Comparison of ENCODE assay signal across 1 cellular context in the genomic region with DNA sequence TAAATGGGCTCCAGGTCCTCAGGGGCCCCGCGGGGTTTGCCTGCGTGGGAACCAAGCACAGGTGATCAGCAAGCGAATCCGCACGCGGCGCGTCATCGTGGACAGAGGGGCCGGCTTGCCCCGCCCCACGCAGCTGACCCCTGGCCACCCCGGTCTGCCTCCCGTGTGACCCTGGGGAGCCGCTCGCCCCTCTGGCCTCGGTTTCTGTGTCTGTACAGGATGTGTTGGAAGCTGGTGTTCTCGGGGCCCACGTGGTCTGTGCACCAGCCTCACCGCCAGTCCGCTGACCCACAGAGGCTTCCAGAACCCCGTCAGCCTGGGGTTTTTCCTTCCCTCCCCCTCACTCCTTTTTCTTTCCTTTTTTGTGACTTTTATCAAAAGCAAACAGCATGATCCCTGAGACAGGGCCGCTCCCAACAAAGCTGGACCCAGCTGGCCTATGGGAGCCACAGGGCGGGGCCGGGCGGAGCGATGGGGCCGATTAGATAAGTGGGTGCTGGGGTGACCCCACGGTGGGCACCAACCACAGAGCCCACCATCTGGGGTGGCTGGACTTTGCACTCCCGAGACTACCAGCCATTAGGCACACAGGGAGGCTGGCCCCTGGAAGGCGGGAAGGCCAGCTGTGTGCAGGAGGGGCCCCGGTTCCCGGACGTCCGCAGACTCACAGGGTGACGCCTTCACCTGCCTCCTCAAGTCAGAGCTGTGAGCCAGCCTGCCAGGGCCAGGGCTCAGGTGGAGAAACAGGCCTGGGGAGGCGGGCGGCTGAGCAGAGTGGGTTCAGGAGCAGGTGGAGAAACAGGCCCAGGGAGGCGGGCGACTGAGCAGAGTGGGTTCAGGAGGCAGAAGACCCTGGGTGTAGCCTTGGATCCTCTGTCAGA.
TF ChIP-seq lines count a peak whose summit lies in the region.

No MANE protein-coding gene starts in this region.

TF ChIP-seq in HepG2, 621 proteins besides CTCF, POLR2A, EP300 and RAD21 (continued from another document and continues in another):
- TF ChIP-seq MZF1 (CRISPR knock-in tag; IDR thresholded peaks at IDR 0.05; ENCODE audit: borderline replicate concordance): no peak
- TF ChIP-seq ZNF230 (CRISPR knock-in tag; IDR thresholded peaks at IDR 0.05): peak; percentile 73; the same call in 1 of the 2 replicates
- TF ChIP-seq, protein P1, sequence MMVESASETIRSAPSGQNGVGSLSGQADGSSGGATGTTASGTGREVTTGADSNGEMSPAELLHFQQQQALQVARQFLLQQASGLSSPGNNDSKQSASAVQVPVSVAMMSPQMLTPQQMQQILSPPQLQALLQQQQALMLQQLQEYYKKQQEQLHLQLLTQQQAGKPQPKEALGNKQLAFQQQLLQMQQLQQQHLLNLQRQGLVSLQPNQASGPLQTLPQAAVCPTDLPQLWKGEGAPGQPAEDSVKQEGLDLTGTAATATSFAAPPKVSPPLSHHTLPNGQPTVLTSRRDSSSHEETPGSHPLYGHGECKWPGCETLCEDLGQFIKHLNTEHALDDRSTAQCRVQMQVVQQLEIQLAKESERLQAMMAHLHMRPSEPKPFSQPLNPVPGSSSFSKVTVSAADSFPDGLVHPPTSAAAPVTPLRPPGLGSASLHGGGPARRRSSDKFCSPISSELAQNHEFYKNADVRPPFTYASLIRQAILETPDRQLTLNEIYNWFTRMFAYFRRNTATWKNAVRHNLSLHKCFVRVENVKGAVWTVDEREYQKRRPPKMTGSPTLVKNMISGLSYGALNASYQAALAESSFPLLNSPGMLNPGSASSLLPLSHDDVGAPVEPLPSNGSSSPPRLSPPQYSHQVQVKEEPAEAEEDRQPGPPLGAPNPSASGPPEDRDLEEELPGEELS (CRISPR knock-in tag; IDR thresholded peaks at IDR 0.05): 0 out of 2 replicates have a peak, but pooled peaks have one; percentile 23
- TF ChIP-seq YY1 (IDR thresholded peaks at IDR 0.05; ENCODE audit: insufficient read depth, insufficient replicate concordance, low read depth, low read length): no peak
- TF ChIP-seq RCOR2 (CRISPR knock-in tag; IDR thresholded peaks at IDR 0.05): peak; percentile 13; the same call in 1 of the 2 replicates
- TF ChIP-seq, protein P2, sequence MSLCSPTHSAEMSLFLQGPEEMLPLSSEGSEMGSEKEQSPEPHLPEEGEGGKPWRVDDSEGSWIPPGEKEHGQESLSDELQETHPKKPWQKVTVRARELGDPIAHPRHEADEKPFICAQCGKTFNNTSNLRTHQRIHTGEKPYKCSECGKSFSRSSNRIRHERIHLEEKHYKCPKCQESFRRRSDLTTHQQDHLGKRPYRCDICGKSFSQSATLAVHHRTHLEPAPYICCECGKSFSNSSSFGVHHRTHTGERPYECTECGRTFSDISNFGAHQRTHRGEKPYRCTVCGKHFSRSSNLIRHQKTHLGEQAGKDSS (CRISPR knock-in tag; IDR thresholded peaks at IDR 0.05; ENCODE audit: borderline replicate concordance, low read depth): peak; percentile 70
- TF ChIP-seq, protein P3, sequence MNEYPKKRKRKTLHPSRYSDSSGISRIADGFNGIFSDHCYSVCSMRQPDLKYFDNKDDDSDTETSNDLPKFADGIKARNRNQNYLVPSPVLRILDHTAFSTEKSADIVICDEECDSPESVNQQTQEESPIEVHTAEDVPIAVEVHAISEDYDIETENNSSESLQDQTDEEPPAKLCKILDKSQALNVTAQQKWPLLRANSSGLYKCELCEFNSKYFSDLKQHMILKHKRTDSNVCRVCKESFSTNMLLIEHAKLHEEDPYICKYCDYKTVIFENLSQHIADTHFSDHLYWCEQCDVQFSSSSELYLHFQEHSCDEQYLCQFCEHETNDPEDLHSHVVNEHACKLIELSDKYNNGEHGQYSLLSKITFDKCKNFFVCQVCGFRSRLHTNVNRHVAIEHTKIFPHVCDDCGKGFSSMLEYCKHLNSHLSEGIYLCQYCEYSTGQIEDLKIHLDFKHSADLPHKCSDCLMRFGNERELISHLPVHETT (CRISPR knock-in tag; conservative IDR thresholded peaks at IDR 0.05): peak; percentile 44; the same call in 1 of the 2 replicates
- no peak for TF ChIP-seq SUZ12 (IDR thresholded peaks at IDR 0.05; ENCODE audit: low read depth, low read length)
- TF ChIP-seq ZNF510 (CRISPR knock-in tag; IDR thresholded peaks at IDR 0.05; ENCODE audit: low read depth): 0 out of 2 replicates have a peak, but pooled peaks have one; percentile 29
- no peak for TF ChIP-seq ZFAT (CRISPR knock-in tag; conservative IDR thresholded peaks at IDR 0.05)
- TF ChIP-seq ZNF570 (CRISPR knock-in tag; IDR thresholded peaks at IDR 0.05; ENCODE audit: borderline replicate concordance): no peak
- TF ChIP-seq HMG20A (CRISPR knock-in tag; IDR thresholded peaks at IDR 0.05; ENCODE audit: borderline replicate concordance): peak; percentile 17; the same call in 1 of the 2 replicates
- peak; percentile 99 for TF ChIP-seq MTA1 (CRISPR knock-in tag; IDR thresholded peaks at IDR 0.05; ENCODE audit: borderline replicate concordance)
- peak; percentile 75; the same call in 1 of the 3 replicates for TF ChIP-seq MXI1 (IDR thresholded peaks at IDR 0.05; ENCODE audit: borderline replicate concordance, low read depth, low read length)
- TF ChIP-seq, protein P4, sequence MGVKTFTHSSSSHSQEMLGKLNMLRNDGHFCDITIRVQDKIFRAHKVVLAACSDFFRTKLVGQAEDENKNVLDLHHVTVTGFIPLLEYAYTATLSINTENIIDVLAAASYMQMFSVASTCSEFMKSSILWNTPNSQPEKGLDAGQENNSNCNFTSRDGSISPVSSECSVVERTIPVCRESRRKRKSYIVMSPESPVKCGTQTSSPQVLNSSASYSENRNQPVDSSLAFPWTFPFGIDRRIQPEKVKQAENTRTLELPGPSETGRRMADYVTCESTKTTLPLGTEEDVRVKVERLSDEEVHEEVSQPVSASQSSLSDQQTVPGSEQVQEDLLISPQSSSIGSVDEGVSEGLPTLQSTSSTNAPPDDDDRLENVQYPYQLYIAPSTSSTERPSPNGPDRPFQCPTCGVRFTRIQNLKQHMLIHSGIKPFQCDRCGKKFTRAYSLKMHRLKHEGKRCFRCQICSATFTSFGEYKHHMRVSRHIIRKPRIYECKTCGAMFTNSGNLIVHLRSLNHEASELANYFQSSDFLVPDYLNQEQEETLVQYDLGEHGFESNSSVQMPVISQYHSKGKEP (CRISPR knock-in tag; IDR thresholded peaks at IDR 0.05): no peak
- peak; percentile 55; the same call in 1 of the 2 replicates for TF ChIP-seq GTF3A (CRISPR knock-in tag; conservative IDR thresholded peaks at IDR 0.05)
- no peak for TF ChIP-seq EEA1 (CRISPR knock-in tag; IDR thresholded peaks at IDR 0.05; ENCODE audit: borderline replicate concordance)
- TF ChIP-seq ZMYM3 (CRISPR knock-in tag; IDR thresholded peaks at IDR 0.05): peak; percentile 35
- TF ChIP-seq ZKSCAN5 (CRISPR knock-in tag; IDR thresholded peaks at IDR 0.05): 0 out of 2 replicates have a peak, but pooled peaks have one; percentile 13
- TF ChIP-seq NFE2 (CRISPR knock-in tag; IDR thresholded peaks at IDR 0.05): no peak
- TF ChIP-seq POLR2AphosphoS5 (IDR thresholded peaks at IDR 0.05; ENCODE audit: low read depth, low read length): no peak
- TF ChIP-seq SOX13 (IDR thresholded peaks at IDR 0.05): peak; percentile 56; the same call in 1 of the 2 replicates
- TF ChIP-seq SOX13 (CRISPR knock-in tag; conservative IDR thresholded peaks at IDR 0.05 in 1 of 2, IDR thresholded peaks at IDR 0.05 in 1 of 2): peak in 1 of 2 experiments; percentile 80; a peak in 2 of 4 replicates
- TF ChIP-seq ZNF12 (CRISPR knock-in tag; IDR thresholded peaks at IDR 0.05): 0 out of 2 replicates have a peak, but pooled peaks have one; percentile 25
- TF ChIP-seq GABPB1 (CRISPR knock-in tag; IDR thresholded peaks at IDR 0.05): peak; percentile 67
- no peak for TF ChIP-seq MTA3 (CRISPR knock-in tag; IDR thresholded peaks at IDR 0.05)
- TF ChIP-seq MTF2 (CRISPR knock-in tag; IDR thresholded peaks at IDR 0.05; ENCODE audit: borderline replicate concordance): no peak
- no peak for TF ChIP-seq U2AF1 (optimal IDR thresholded peaks at IDR 0.05; ENCODE audit: low read depth, low read length)
- TF ChIP-seq, protein P5, sequence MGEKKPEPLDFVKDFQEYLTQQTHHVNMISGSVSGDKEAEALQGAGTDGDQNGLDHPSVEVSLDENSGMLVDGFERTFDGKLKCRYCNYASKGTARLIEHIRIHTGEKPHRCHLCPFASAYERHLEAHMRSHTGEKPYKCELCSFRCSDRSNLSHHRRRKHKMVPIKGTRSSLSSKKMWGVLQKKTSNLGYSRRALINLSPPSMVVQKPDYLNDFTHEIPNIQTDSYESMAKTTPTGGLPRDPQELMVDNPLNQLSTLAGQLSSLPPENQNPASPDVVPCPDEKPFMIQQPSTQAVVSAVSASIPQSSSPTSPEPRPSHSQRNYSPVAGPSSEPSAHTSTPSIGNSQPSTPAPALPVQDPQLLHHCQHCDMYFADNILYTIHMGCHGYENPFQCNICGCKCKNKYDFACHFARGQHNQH (CRISPR knock-in tag; IDR thresholded peaks at IDR 0.05): peak; percentile 82; the same call in 1 of the 2 replicates
- TF ChIP-seq, protein P6, sequence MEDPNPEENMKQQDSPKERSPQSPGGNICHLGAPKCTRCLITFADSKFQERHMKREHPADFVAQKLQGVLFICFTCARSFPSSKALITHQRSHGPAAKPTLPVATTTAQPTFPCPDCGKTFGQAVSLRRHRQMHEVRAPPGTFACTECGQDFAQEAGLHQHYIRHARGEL (CRISPR knock-in tag; IDR thresholded peaks at IDR 0.05): 0 out of 2 replicates have a peak, but pooled peaks have one; percentile 31
- TF ChIP-seq, protein P7, sequence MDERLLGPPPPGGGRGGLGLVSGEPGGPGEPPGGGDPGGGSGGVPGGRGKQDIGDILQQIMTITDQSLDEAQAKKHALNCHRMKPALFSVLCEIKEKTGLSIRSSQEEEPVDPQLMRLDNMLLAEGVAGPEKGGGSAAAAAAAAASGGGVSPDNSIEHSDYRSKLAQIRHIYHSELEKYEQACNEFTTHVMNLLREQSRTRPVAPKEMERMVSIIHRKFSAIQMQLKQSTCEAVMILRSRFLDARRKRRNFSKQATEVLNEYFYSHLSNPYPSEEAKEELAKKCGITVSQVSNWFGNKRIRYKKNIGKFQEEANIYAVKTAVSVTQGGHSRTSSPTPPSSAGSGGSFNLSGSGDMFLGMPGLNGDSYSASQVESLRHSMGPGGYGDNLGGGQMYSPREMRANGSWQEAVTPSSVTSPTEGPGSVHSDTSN (CRISPR knock-in tag; IDR thresholded peaks at IDR 0.05): no peak
- TF ChIP-seq TAF1 (CRISPR knock-in tag; IDR thresholded peaks at IDR 0.05): no peak; the same call in 1 of the 2 replicates
- TF ChIP-seq, protein P8, sequence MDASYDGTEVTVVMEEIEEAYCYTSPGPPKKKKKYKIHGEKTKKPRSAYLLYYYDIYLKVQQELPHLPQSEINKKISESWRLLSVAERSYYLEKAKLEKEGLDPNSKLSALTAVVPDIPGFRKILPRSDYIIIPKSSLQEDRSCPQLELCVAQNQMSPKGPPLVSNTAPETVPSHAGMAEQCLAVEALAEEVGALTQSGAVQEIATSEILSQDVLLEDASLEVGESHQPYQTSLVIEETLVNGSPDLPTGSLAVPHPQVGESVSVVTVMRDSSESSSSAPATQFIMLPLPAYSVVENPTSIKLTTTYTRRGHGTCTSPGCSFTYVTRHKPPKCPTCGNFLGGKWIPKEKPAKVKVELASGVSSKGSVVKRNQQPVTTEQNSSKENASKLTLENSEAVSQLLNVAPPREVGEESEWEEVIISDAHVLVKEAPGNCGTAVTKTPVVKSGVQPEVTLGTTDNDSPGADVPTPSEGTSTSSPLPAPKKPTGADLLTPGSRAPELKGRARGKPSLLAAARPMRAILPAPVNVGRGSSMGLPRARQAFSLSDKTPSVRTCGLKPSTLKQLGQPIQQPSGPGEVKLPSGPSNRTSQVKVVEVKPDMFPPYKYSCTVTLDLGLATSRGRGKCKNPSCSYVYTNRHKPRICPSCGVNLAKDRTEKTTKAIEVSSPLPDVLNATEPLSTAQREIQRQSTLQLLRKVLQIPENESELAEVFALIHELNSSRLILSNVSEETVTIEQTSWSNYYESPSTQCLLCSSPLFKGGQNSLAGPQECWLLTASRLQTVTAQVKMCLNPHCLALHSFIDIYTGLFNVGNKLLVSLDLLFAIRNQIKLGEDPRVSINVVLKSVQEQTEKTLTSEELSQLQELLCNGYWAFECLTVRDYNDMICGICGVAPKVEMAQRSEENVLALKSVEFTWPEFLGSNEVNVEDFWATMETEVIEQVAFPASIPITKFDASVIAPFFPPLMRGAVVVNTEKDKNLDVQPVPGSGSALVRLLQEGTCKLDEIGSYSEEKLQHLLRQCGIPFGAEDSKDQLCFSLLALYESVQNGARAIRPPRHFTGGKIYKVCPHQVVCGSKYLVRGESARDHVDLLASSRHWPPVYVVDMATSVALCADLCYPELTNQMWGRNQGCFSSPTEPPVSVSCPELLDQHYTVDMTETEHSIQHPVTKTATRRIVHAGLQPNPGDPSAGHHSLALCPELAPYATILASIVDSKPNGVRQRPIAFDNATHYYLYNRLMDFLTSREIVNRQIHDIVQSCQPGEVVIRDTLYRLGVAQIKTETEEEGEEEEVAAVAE (CRISPR knock-in tag; IDR thresholded peaks at IDR 0.05; ENCODE audit: borderline replicate concordance): no peak; the same call in 1 of the 2 replicates
- TF ChIP-seq, protein P9, sequence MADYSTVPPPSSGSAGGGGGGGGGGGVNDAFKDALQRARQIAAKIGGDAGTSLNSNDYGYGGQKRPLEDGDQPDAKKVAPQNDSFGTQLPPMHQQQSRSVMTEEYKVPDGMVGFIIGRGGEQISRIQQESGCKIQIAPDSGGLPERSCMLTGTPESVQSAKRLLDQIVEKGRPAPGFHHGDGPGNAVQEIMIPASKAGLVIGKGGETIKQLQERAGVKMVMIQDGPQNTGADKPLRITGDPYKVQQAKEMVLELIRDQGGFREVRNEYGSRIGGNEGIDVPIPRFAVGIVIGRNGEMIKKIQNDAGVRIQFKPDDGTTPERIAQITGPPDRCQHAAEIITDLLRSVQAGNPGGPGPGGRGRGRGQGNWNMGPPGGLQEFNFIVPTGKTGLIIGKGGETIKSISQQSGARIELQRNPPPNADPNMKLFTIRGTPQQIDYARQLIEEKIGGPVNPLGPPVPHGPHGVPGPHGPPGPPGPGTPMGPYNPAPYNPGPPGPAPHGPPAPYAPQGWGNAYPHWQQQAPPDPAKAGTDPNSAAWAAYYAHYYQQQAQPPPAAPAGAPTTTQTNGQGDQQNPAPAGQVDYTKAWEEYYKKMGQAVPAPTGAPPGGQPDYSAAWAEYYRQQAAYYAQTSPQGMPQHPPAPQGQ (CRISPR knock-in tag; IDR thresholded peaks at IDR 0.05; ENCODE audit: borderline replicate concordance): no peak
- TF ChIP-seq TCF12 (IDR thresholded peaks at IDR 0.05): no peak
- peak; percentile 91 for TF ChIP-seq TCF12 (CRISPR knock-in tag; IDR thresholded peaks at IDR 0.05)
- TF ChIP-seq ZSCAN22 (CRISPR knock-in tag; IDR thresholded peaks at IDR 0.05): peak; percentile 64; the same call in 1 of the 2 replicates
- TF ChIP-seq HMGA1 (CRISPR knock-in tag; conservative IDR thresholded peaks at IDR 0.05): no peak
- peak; percentile 95 for TF ChIP-seq HNF4A (CRISPR knock-in tag; IDR thresholded peaks at IDR 0.05)
- TF ChIP-seq GZF1 (CRISPR knock-in tag; IDR thresholded peaks at IDR 0.05): no peak
- TF ChIP-seq SAFB2 (CRISPR knock-in tag; IDR thresholded peaks at IDR 0.05; ENCODE audit: borderline replicate concordance, low read depth): no peak
- 0 out of 2 replicates have a peak, but pooled peaks have one; percentile 30 for TF ChIP-seq ZNF792 (CRISPR knock-in tag; IDR thresholded peaks at IDR 0.05)
- peak; percentile 51 for TF ChIP-seq KAT8 (CRISPR knock-in tag; IDR thresholded peaks at IDR 0.05)
- TF ChIP-seq FOSL1 (CRISPR knock-in tag; IDR thresholded peaks at IDR 0.05; ENCODE audit: borderline replicate concordance): peak; percentile 25; the same call in 1 of the 2 replicates
- no peak for TF ChIP-seq ZNF709 (CRISPR knock-in tag; IDR thresholded peaks at IDR 0.05)
- peak; percentile 94 for TF ChIP-seq ZNF776 (CRISPR knock-in tag; IDR thresholded peaks at IDR 0.05)
- no peak for TF ChIP-seq RFX5 (IDR thresholded peaks at IDR 0.05; ENCODE audit: low read depth, low read length)
- TF ChIP-seq ZSCAN25 (CRISPR knock-in tag; IDR thresholded peaks at IDR 0.05): 0 out of 2 replicates have a peak, but pooled peaks have one; percentile 31
- no peak for TF ChIP-seq MIER3 (CRISPR knock-in tag; IDR thresholded peaks at IDR 0.05; ENCODE audit: borderline replicate concordance)
